ENCODE assay signal across 8 cellular contexts in the genomic region with DNA sequence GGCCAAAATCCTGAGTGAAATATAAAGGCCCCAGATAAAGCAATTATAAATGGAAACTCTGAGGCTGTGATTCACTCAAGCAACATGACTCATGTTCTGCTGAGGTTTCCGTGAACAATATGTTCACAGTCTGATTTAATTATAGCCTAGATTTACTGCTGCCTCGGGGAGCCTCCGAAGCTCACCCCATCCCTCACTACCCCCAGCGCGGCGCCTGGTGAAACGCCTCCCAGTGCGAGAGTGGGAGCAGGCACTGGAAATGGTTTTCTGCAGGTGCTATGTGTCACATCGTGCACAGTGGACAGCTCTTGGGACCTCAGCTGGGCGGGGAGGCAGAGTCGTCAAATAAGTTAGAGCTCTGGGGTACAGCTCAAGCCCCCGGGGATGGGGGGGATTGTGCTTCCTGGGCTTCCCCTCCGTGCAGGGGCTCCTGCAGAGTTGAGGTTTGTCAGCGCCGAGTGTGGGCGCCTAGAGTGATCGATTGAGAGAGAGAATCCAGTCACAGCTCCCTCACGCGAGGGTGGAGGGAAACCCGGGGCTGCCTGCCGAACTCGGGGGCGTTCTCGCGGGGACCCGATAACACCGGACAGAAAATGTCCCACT.
DNase-seq lines count a peak whose midpoint lies in the region; TF ChIP-seq lines count a peak whose summit lies in the region.

No MANE protein-coding gene starts in this region.

- TF ChIP-seq CTCF in fibroblast of villous mesenchyme (IDR thresholded peaks at IDR 0.05; ENCODE audit: insufficient read depth, low read depth, low read length) = no peak

- H3K4me3 ChIP-seq in fibroblast of villous mesenchyme (ENCODE audit: low read depth, low read length) = no peak overlapping the region

- no peaks in the 10 kb centered on the region for H3K27me3 Mint-ChIP-seq in T-helper 2 cell treated with Interferon-gamma antibody and Interleukin-4, amounts not matched to agents 5 μg/mL and 100 μg/mL, for 36 hours (ENCODE audit: low read depth)

- no peaks in the 10 kb centered on the region for H3K36me3 Mint-ChIP-seq in T-helper 2 cell treated with Interferon-gamma antibody and Interleukin-4, amounts not matched to agents 5 μg/mL and 100 μg/mL, for 36 hours (ENCODE audit: low read depth)

- H3K4me1 Mint-ChIP-seq in T-helper 2 cell treated with Interferon-gamma antibody and Interleukin-4, amounts not matched to agents 5 μg/mL and 100 μg/mL, for 36 hours (ENCODE audit: low read depth) = no peaks in the 10 kb centered on the region

- DNase-seq in NCI-H82 (lab: John Stamatoyannopoulos, UW) (peak; percentile 20), NCI-H82 treated with DMSO at 0.1 percent for 48 hours (lab: John Stamatoyannopoulos, UW; ENCODE audit: unreplicated experiment) (no peak), SK-N-DZ (ENCODE audit: low spot score) (peak; percentile 29), fibroblast of villous mesenchyme (ENCODE audit: low read depth) (peak; percentile 45), DMS53 treated with DMSO at 0.1 percent for 48 hours (lab: John Stamatoyannopoulos, UW; ENCODE audit: unreplicated experiment) (no peak), DMS153 treated with DMSO at 0.1 percent for 48 hours (lab: John Stamatoyannopoulos, UW; ENCODE audit: unreplicated experiment) (no peak)
- peak; percentile 33 for DNase-seq in stimulated activated CD8-positive, alpha-beta memory T cell treated with anti-CD3 and anti-CD28 coated beads, Interleukin-4, amount 100 ng/mL, for 48 hours
- no peak for DNase-seq in T-helper 2 cell treated with Interferon-gamma antibody and Interleukin-4, amounts not matched to agents 5 μg/mL and 100 μg/mL, for 36 hours (ENCODE audit: low spot score)

- H3K27ac Mint-ChIP-seq in T-helper 2 cell treated with Interferon-gamma antibody and Interleukin-4, amounts not matched to agents 5 μg/mL and 100 μg/mL, for 36 hours = no peak overlapping the region

- no peaks in the 10 kb centered on the region for H3K9me3 Mint-ChIP-seq in T-helper 2 cell treated with Interferon-gamma antibody and Interleukin-4, amounts not matched to agents 5 μg/mL and 100 μg/mL, for 36 hours

- H3K4me3 Mint-ChIP-seq in T-helper 2 cell treated with Interferon-gamma antibody and Interleukin-4, amounts not matched to agents 5 μg/mL and 100 μg/mL, for 36 hours = no peak overlapping the region

Comparison
In these comparisons a context has a peak if more than half of its experiments do, and no peak if none do; other contexts are left out.
1. DNase-seq: peak in NCI-H82 (single experiment), SK-N-DZ (single experiment), fibroblast of villous mesenchyme (single experiment) and stimulated activated CD8-positive, alpha-beta memory T cell treated with anti-CD3 and anti-CD28 coated beads, Interleukin-4, amount 100 ng/mL, for 48 hours (single experiment); none in NCI-H82 treated with DMSO at 0.1 percent for 48 hours (single experiment), DMS53 treated with DMSO at 0.1 percent for 48 hours (single experiment), T-helper 2 cell treated with Interferon-gamma antibody and Interleukin-4, amounts not matched to agents 5 μg/mL and 100 μg/mL, for 36 hours (single experiment) and DMS153 treated with DMSO at 0.1 percent for 48 hours (single experiment).